In the genomic region with DNA sequence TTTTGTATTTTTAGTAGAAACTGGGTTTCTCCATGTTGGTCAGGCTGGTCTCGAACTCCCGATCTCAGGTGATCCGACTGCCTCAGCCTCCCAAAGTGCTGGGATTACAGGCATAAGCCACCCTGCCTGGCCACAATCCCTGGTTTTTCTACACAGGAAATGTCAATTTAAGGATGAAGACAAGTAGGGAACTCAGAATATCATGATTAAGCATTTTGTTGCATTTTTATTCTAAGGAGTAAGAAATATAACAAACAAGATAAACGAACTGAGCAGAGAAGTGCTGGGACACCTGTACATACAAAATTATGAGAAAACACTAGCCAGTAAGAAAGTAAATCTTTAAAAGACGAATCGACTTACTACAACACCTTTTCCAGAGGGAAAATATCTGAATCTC, we compare ENCODE assay signal across 26 cellular contexts.
"Had no signal": no experiment of that assay in that cellular context is flagged by ENCODE, and none has a peak within 500 bp of the region (broad histone marks: within the 10 kb centered on the region; RNA-seq: fewer than 3 reads in every experiment).

No MANE protein-coding gene starts in this region.

- H3K27me3 ChIP-seq: ascending aorta, MG63 had no signal

- H3K9me3 ChIP-seq: ascending aorta had no signal

- ATAC-seq: activated CD8-positive, alpha-beta memory T cell treated with anti-CD3 and anti-CD28 coated beads, Interleukin-2, amount 10 ng/mL, durations not matched to agents 7 days and 5 days; PC-3 had no signal

- H3K4me3 ChIP-seq: ascending aorta, MG63 had no signal

- H3K36me3 ChIP-seq: ascending aorta, MG63 had no signal

- DNase-seq: activated CD4-positive, alpha-beta T cell treated with anti-CD3 and anti-CD28 coated beads for 1 hour; activated CD4-positive, alpha-beta T cell treated with anti-CD3 and anti-CD28 coated beads, Interleukin-2, amount 10 ng/mL, durations not matched to agents 24 days and 14 days; activated CD4-positive, alpha-beta T cell treated with anti-CD3 and anti-CD28 coated beads, Interleukin-2, amount 50 U/mL, for 48 hours; activated CD8-positive, alpha-beta memory T cell treated with anti-CD3 and anti-CD28 coated beads, Interleukin-2, amount 10 ng/mL, durations not matched to agents 7 days and 5 days; activated effector memory CD4-positive, alpha-beta T cell treated with Interleukin-2 at 50 U/mL for 16 hours; activated naive CD4-positive, alpha-beta T cell; activated T-cell treated with anti-CD3 and anti-CD28 coated beads, Interleukin-2, amount 50 U/mL, for 24 hours; MG63; MV-4-11; NCI-H1092 treated with DMSO at 0.1 percent for 48 hours; NCI-H1417 treated with DMSO at 0.1 percent for 48 hours; NCI-H1694; NCI-H2029 treated with DMSO at 0.1 percent for 48 hours; NCI-H345; NCI-H510A; NCI-H526 treated with DMSO at 0.1 percent for 48 hours; NCI-H82; NK-92 treated with Interleukin-12 subunit alpha and Interleukin-12 subunit beta, amount 100 ng/mL, for 24 hours; PC-3; SIG-M5; SW 1271 had no signal

- H3K27me3 Mint-ChIP-seq: activated CD8-positive, alpha-beta memory T cell treated with anti-CD3 and anti-CD28 coated beads, Interleukin-2, amount 10 ng/mL, durations not matched to agents 7 days and 5 days; activated naive CD4-positive, alpha-beta T cell treated with anti-CD3 and anti-CD28 coated beads, Interleukin-2, amount 50 U/mL, for 24 hours; activated T-cell treated with anti-CD3 and anti-CD28 coated beads, Interleukin-2, amount 50 U/mL, for 24 hours; brain; central memory CD8-positive, alpha-beta T cell had no signal

- H3K4me3 Mint-ChIP-seq: activated CD4-positive, alpha-beta T cell treated with anti-CD3 and anti-CD28 coated beads, Interleukin-2, amount 10 ng/mL, durations not matched to agents 24 days and 14 days; activated CD8-positive, alpha-beta memory T cell treated with anti-CD3 and anti-CD28 coated beads, Interleukin-2, amount 10 ng/mL, durations not matched to agents 7 days and 5 days; activated naive CD4-positive, alpha-beta T cell treated with anti-CD3 and anti-CD28 coated beads, Interleukin-2, amount 50 U/mL, for 24 hours; activated T-cell treated with anti-CD3 and anti-CD28 coated beads, Interleukin-2, amount 50 U/mL, for 24 hours; activated T-helper 1 cell treated with anti-CD3 and anti-CD28 coated beads, Interleukin-12 subunit alpha, Interleukin-12 subunit beta, Interleukin-2, Interleukin-4 antibody, amounts not matched to agents 30 ng/mL and 10 ng/mL and 1 ng/mL, durations not matched to agents 14 hours and 24 hours and 36 hours; central memory CD8-positive, alpha-beta T cell had no signal

- H3K9me3 Mint-ChIP-seq: activated naive CD4-positive, alpha-beta T cell treated with anti-CD3 and anti-CD28 coated beads, Interleukin-2, amount 50 U/mL, for 24 hours; activated T-cell treated with anti-CD3 and anti-CD28 coated beads, Interleukin-2, amount 50 U/mL, for 24 hours; activated T-helper 1 cell treated with anti-CD3 and anti-CD28 coated beads, Interleukin-12 subunit alpha, Interleukin-12 subunit beta, Interleukin-2, Interleukin-4 antibody, amounts not matched to agents 30 ng/mL and 10 ng/mL and 1 ng/mL, durations not matched to agents 14 hours and 24 hours and 36 hours; central memory CD8-positive, alpha-beta T cell had no signal

- H3K27ac Mint-ChIP-seq: activated CD4-positive, alpha-beta T cell treated with anti-CD3 and anti-CD28 coated beads, Interleukin-2, amount 10 ng/mL, durations not matched to agents 24 days and 14 days; activated CD8-positive, alpha-beta memory T cell treated with anti-CD3 and anti-CD28 coated beads, Interleukin-2, amount 10 ng/mL, durations not matched to agents 7 days and 5 days; activated T-helper 1 cell treated with anti-CD3 and anti-CD28 coated beads, Interleukin-12 subunit alpha, Interleukin-12 subunit beta, Interleukin-2, Interleukin-4 antibody, amounts not matched to agents 30 ng/mL and 10 ng/mL and 1 ng/mL, durations not matched to agents 14 hours and 24 hours and 36 hours had no signal

- H3K4me1 Mint-ChIP-seq: central memory CD8-positive, alpha-beta T cell had no signal
